ENCODE assay signal across 9 cellular contexts in the genomic region with DNA sequence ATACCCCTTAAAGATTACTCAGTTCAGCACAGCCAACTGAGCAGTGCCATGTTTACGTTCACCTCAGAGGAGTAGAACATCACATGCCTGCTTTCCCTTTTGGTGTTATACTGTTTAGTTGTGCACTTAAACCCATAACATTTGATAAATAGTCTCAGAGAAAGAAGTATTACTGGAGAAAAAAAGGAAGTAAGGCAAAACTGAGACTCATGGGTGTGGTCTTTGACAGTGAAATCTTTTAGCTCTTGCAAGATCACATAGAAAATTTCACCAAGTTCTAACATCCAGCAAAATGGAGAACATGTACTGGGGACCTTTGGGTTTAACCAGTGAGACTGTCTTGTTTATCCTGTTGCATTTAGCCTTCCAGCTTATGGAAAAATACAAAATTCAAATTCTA. TPM values are rescaled to one million over a fixed set of nuclear protein-coding genes. Genes with fewer than 3 reads are reported as not detected.
DNase-seq lines count a peak whose midpoint lies in the region; ATAC-seq and TF ChIP-seq lines count a peak whose summit lies in the region.
"Had no signal": no experiment of that assay in that cellular context is flagged by ENCODE, and none has a peak within 500 bp of the region (broad histone marks: within the 10 kb centered on the region; RNA-seq: fewer than 3 reads in every experiment).

No MANE protein-coding gene starts in this region.

- in situ Hi-C loops in IMR-90 (cut with MboI; ENCODE audit: low sequenced_read_pairs), result no loop called here

- no peak for TF ChIP-seq CTCF in IMR-90 (conservative IDR thresholded peaks at IDR 0.05; ENCODE audit: low read depth, low read length)
- TF ChIP-seq CTCF in tibial artery (IDR thresholded peaks at IDR 0.05), result no peak
- no peak for TF ChIP-seq CTCF in suprapubic skin (IDR thresholded peaks at IDR 0.05)
- TF ChIP-seq CTCF in esophagus muscularis mucosa (IDR thresholded peaks at IDR 0.05), result no peak

- H2BK120ac ChIP-seq in IMR-90 (ENCODE audit: low read depth, low read length), result peak overlapping the region; percentile 89

- peak overlapping the region in 1 of 2 experiments; percentile 83; a peak in 3 of 4 replicates for H4K8ac ChIP-seq in IMR-90 (ENCODE audit: low read depth in 2 of 2, low read length in 2 of 2)

- peak overlapping the region; percentile 87 for H3K27ac Mint-ChIP-seq in activated T-cell treated with anti-CD3 and anti-CD28 coated beads, Interleukin-2, amount 50 U/mL, for 72 hours
- peak overlapping the region; percentile 88 for H3K27ac Mint-ChIP-seq in activated naive CD8-positive, alpha-beta T cell treated with anti-CD3 and anti-CD28 coated beads for 36 hours

- H3K4me3 ChIP-seq in IMR-90 (ENCODE audit: insufficient read depth, low read depth, low read length) (no peak overlapping the region), tibial artery (no peak overlapping the region), suprapubic skin (no peak overlapping the region), esophagus muscularis mucosa (no peak overlapping the region)

- H3K27me3 ChIP-seq in IMR-90 (ENCODE audit: control insufficient read depth, insufficient read depth, low read length) (no peaks in the 10 kb centered on the region), tibial artery (no peaks in the 10 kb centered on the region), suprapubic skin (no peaks in the 10 kb centered on the region), esophagus muscularis mucosa (no peaks in the 10 kb centered on the region)

- peak overlapping the region; percentile 48 for H3K4me2 ChIP-seq in IMR-90 (ENCODE audit: low read depth, low read length)

- peak overlapping the region; percentile 83; the same call in 1 of the 2 replicates for H4K5ac ChIP-seq in IMR-90 (ENCODE audit: low read depth, low read length)

- H2AK9ac ChIP-seq in IMR-90 (replicated peaks; ENCODE audit: low read depth, low read length, poor library complexity), result no peak overlapping the region

- H3K27ac ChIP-seq in IMR-90 (ENCODE audit: insufficient read depth, low read length), result peak overlapping the region; percentile 98; the same call in 1 of the 2 replicates
- H3K27ac ChIP-seq in tibial artery, result peak overlapping the region; percentile 11 to 29
- H3K27ac ChIP-seq in suprapubic skin, result no peak overlapping the region
- peak overlapping the region in 1 of 4 donors; percentile 21 for H3K27ac ChIP-seq in esophagus muscularis mucosa (replicated peaks in 1 of 4)

- TF ChIP-seq POLR2A in IMR-90 (IDR thresholded peaks at IDR 0.05; ENCODE audit: low read depth, low read length) (no peak), suprapubic skin (IDR thresholded peaks at IDR 0.05) (no peak), esophagus muscularis mucosa (IDR thresholded peaks at IDR 0.05; ENCODE audit: low read depth) (no peak)

- no peaks in the 10 kb centered on the region for H3K9me3 ChIP-seq in IMR-90 (ENCODE audit: control insufficient read depth, insufficient read depth, low read length)
- no peaks in the 10 kb centered on the region for H3K9me3 ChIP-seq in tibial artery
- no peaks in the 10 kb centered on the region for H3K9me3 ChIP-seq in suprapubic skin
- H3K9me3 ChIP-seq in esophagus muscularis mucosa, result no peaks in the 10 kb centered on the region

- peak overlapping the region; percentile 75 for H3K14ac ChIP-seq in IMR-90 (replicated peaks; ENCODE audit: low read depth, low read length)

- no peak overlapping the region for H2AFZ ChIP-seq in IMR-90 (replicated peaks; ENCODE audit: low read length, poor library complexity)

- 0 out of 2 replicates have a peak overlapping the region, but pooled peaks have one; percentile 49 for H3K9ac ChIP-seq in IMR-90 (ENCODE audit: low read depth, low read length)

- peaks cover 17 to 24% of the 10 kb centered on the region in 2 donors for H3K36me3 Mint-ChIP-seq in activated T-cell treated with anti-CD3 and anti-CD28 coated beads, Interleukin-2, amount 50 U/mL, for 72 hours (ENCODE audit: insufficient read depth in 2 of 2)
- peaks cover 80% of the 10 kb centered on the region for H3K36me3 Mint-ChIP-seq in activated naive CD8-positive, alpha-beta T cell treated with anti-CD3 and anti-CD28 coated beads for 36 hours

- BruUV-seq in IMR-90 (replicated peaks; lab: Mats Ljungman, UMichigan), result no TSS peak

- H3K79me1 ChIP-seq in IMR-90 (ENCODE audit: low read depth in 1 of 2, low read length in 2 of 2), result peaks cover 28 to 67% of the 10 kb centered on the region in 2 experiments

- dilution Hi-C loops in IMR-90 (cut with HindIII; ENCODE audit: low sequenced_read_pairs, unreplicated experiment), result no loop called here

- TF ChIP-seq RAD21 in IMR-90 (IDR thresholded peaks at IDR 0.05; ENCODE audit: low read length), result no peak

- POLR2A ChIA-PET in IMR-90 (lab: Charles Lee; ENCODE audit: unreplicated experiment), result no interaction called here

- peak overlapping the region; percentile 60; the same call in 1 of the 2 replicates for H3K23ac ChIP-seq in IMR-90 (ENCODE audit: low read depth, low read length)

- H3K36me3 ChIP-seq in IMR-90 (ENCODE audit: control insufficient read depth, insufficient read depth, low read length), result peaks cover 11% of the 10 kb centered on the region
- H3K36me3 ChIP-seq in tibial artery, result peaks cover 10 to 23% (median 19%) of the 10 kb centered on the region in 3 donors
- peaks cover 4% of the 10 kb centered on the region for H3K36me3 ChIP-seq in suprapubic skin
- H3K36me3 ChIP-seq in esophagus muscularis mucosa, result peaks cover 0 to 17% (median 7%) of the 10 kb centered on the region in 4 donors

- peak overlapping the region; percentile 82; the same call in 1 of the 2 replicates for H2BK20ac ChIP-seq in IMR-90 (ENCODE audit: low read depth, low read length)

- peak overlapping the region; percentile 90 for H2BK5ac ChIP-seq in IMR-90 (ENCODE audit: low read depth, low read length, poor library complexity, severe bottlenecking)

- WGBS in IMR-90 (ENCODE audit: extremely low coverage in 2 of 2, insufficient read length in 1 of 2), 2 experiments, result no CpG with 5 or more reads among the region's 1 CpG
- WGBS in suprapubic skin, result 89% methylated on average over 1 of the region's 1 CpG
- 82% methylated on average over 1 of the region's 1 CpG for WGBS in esophagus muscularis mucosa

- H4K20me1 ChIP-seq in IMR-90 (ENCODE audit: insufficient read depth, low read length), result peaks cover 4% of the 10 kb centered on the region; the same call in 1 of the 2 replicates

- H3K56ac ChIP-seq in IMR-90 (ENCODE audit: extremely low read depth, insufficient read depth, low read length), result no peak overlapping the region

- H3K4ac ChIP-seq in IMR-90 (ENCODE audit: low read depth, low read length), result peak overlapping the region; percentile 89

- peaks cover 98% of the 10 kb centered on the region for H3K4me1 Mint-ChIP-seq in activated T-cell treated with anti-CD3 and anti-CD28 coated beads, Interleukin-2, amount 50 U/mL, for 72 hours (ENCODE audit: low read depth)
- H3K4me1 Mint-ChIP-seq in activated naive CD8-positive, alpha-beta T cell treated with anti-CD3 and anti-CD28 coated beads for 36 hours, result peaks cover 76% of the 10 kb centered on the region

- H4K91ac ChIP-seq in IMR-90 (ENCODE audit: insufficient read depth, low read depth, low read length), result peak overlapping the region; percentile 65

- peak overlapping the region; percentile 94 for H3K18ac ChIP-seq in IMR-90 (ENCODE audit: low read depth, low read length)

- 0 out of 3 replicates have a peak overlapping the region, but pooled peaks have one; percentile 49 for H2BK15ac ChIP-seq in IMR-90 (ENCODE audit: low read depth, low read length)

- H3K4me3 Mint-ChIP-seq in activated T-cell treated with anti-CD3 and anti-CD28 coated beads, Interleukin-2, amount 50 U/mL, for 72 hours, result peak overlapping the region; percentile 74 to 79
- H3K4me3 Mint-ChIP-seq in activated naive CD8-positive, alpha-beta T cell treated with anti-CD3 and anti-CD28 coated beads for 36 hours, result peak overlapping the region; percentile 13

- no peak for DNase-seq in activated T-cell treated with anti-CD3 and anti-CD28 coated beads, Interleukin-2, amount 50 U/mL, for 72 hours
- DNase-seq in activated T-cell treated with anti-CD3 and anti-CD28 coated beads for 4 hours (no peak), IMR-90 (peak; percentile 11), tibial artery (no peak), suprapubic skin (ENCODE audit: low spot score in 2 of 2) (no peak), esophagus muscularis mucosa (ENCODE audit: extremely low spot score) (no peak), NCI-H128 (lab: John Stamatoyannopoulos, UW; ENCODE audit: unreplicated experiment) (no peak)
- no peak for DNase-seq in activated naive CD8-positive, alpha-beta T cell treated with anti-CD3 and anti-CD28 coated beads for 36 hours
- DNase-seq: NCI-H2171 treated with DMSO at 0.1 percent for 48 hours had no signal

- H3K27me3 Mint-ChIP-seq in activated T-cell treated with anti-CD3 and anti-CD28 coated beads, Interleukin-2, amount 50 U/mL, for 72 hours (ENCODE audit: low read depth), result no peaks in the 10 kb centered on the region
- H3K27me3 Mint-ChIP-seq in activated naive CD8-positive, alpha-beta T cell treated with anti-CD3 and anti-CD28 coated beads for 36 hours, result no peaks in the 10 kb centered on the region

- intact Hi-C loops in IMR-90 (cut with micrococcal nuclease) (loop anchor here (10.0 kb wide), 1 partner anchor 671 kb away; the partner anchor contains the start of gene RBMS1), tibial artery (cut with DNase I; ENCODE audit: low total_unique reads) (no loop called here), esophagus muscularis mucosa (cut with DNase I) (no loop called here)

- peak overlapping the region; percentile 91; the same call in 1 of the 2 replicates for H2AK5ac ChIP-seq in IMR-90 (ENCODE audit: low read depth, low read length)

- peaks cover 0 to 3% of the 10 kb centered on the region in 2 donors for H3K9me3 Mint-ChIP-seq in activated T-cell treated with anti-CD3 and anti-CD28 coated beads, Interleukin-2, amount 50 U/mL, for 72 hours
- H3K9me3 Mint-ChIP-seq in activated naive CD8-positive, alpha-beta T cell treated with anti-CD3 and anti-CD28 coated beads for 36 hours, result peaks cover 5% of the 10 kb centered on the region

- H3K4me1 ChIP-seq in IMR-90 (ENCODE audit: control insufficient read depth, insufficient read depth, low read length), result peaks cover 8% of the 10 kb centered on the region
- peaks cover 0 to 83% (median 20%) of the 10 kb centered on the region in 4 donors for H3K4me1 ChIP-seq in tibial artery
- H3K4me1 ChIP-seq in suprapubic skin, result peaks cover 55% of the 10 kb centered on the region
- peaks cover 36 to 69% (median 65%) of the 10 kb centered on the region in 4 donors for H3K4me1 ChIP-seq in esophagus muscularis mucosa

- CTCF ChIA-PET in IMR-90 (lab: Yijun Ruan, JAX), result no interaction called here

- TF ChIP-seq EP300 in suprapubic skin (IDR thresholded peaks at IDR 0.05) (no peak), esophagus muscularis mucosa (IDR thresholded peaks at IDR 0.05) (no peak)

- no peak for ATAC-seq in activated T-cell treated with anti-CD3 and anti-CD28 coated beads, Interleukin-2, amount 50 U/mL, for 72 hours (replicated peaks in 1 of 2)
- ATAC-seq in IMR-90 (ENCODE audit: low read depth), result peak; percentile 33; the same call in 1 of the 2 replicates

- peaks cover 6% of the 10 kb centered on the region for H3K9me1 ChIP-seq in IMR-90 (ENCODE audit: insufficient read depth, low read length)

RNA-seq across cellular contexts. Expression of gene TANK, which starts 5.6 kb away (rescaled TPM):
- 10 to 100 TPM; 87.3 to 87.8 TPM for total RNA-seq in activated T-cell treated with anti-CD3 and anti-CD28 coated beads, Interleukin-2, amount 50 U/mL, for 72 hours
- 41.9 and 46.4 TPM in 2 replicates for total RNA-seq in IMR-90 (2012; rRNA removed)
- polyA plus RNA-seq in IMR-90 (2012; rRNA removed), result 24.8 and 25.4 TPM in 2 replicates
- polyA plus RNA-seq in IMR-90 (2012; cell fraction: cytosol; rRNA removed), result 8.1 and 12.2 TPM in 2 replicates
- 5.6 and 36.1 TPM in 2 replicates for polyA plus RNA-seq in IMR-90 (2012; cell fraction: nucleus; rRNA removed; ENCODE audit: low replicate concordance)
- total RNA-seq in activated naive CD8-positive, alpha-beta T cell treated with anti-CD3 and anti-CD28 coated beads for 36 hours, result 10 to 100 TPM; 53.1 to 55.0 TPM
- total RNA-seq in suprapubic skin, result 100 to 1,000 TPM in 1 of 4 donors, 10 to 100 TPM in 3; 68.5 to 116 (median 81.7) TPM
- total RNA-seq in esophagus muscularis mucosa, result 10 to 100 TPM; 57.0 to 76.1 (median 69.7) TPM
